Comparison of ENCODE assay signal across 11 cellular contexts in the genomic region with DNA sequence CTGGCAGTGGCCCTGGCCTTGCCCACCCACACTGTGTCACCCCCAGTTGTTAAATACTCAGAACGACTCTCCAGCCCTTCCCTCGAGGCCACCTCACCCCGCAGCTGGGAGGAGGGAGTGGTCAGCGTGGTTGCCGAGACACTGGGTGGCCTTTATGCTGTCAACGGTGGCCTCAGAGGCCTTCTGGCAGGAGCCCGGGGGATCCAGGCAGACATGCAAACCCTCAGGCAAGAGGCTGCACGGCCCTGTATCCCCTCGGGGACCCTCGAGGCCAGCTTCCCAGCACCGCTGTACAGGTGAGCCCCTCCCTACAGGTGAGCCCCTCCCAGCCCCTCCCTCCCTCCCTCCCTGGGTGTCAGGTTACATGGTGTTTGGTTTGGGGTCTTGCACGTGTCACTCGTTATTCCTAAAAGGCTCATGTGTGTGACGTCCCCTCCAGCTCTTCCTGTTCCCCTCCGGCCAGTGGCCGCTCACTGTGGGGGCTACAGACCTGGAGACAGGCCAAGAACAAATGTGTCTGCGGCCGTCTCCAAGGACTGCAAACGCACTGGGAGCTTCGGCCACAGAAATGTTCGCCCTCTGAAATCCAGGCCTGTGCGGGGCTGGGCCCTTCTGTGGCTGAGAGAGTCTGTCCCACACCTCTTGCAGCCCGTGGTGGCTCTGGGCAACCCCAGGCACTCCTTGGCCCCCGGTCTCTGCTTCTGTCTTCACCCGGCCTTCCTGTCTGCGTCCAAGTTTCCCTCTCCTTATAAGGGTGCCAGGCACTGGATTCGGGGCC. TPM values are rescaled to one million over a fixed set of nuclear protein-coding genes. Genes with fewer than 3 reads are reported as not detected.
DNase-seq lines count a peak whose midpoint lies in the region; ATAC-seq and TF ChIP-seq lines count a peak whose summit lies in the region.
"Had no signal": no experiment of that assay in that cellular context is flagged by ENCODE, and none has a peak within 500 bp of the region (broad histone marks: within the 10 kb centered on the region; RNA-seq: fewer than 3 reads in every experiment).

TSS of gene TEKTIP1 (plus strand) at position 210 of the 778 bp plus-strand sequence. CDS start at position 214, 4 bp downstream.

- H3K9me3 Mint-ChIP-seq in activated naive CD4-positive, alpha-beta T cell treated with anti-CD3 and anti-CD28 coated beads, Interleukin-2, amount 50 U/mL, for 72 hours = no peaks in the 10 kb centered on the region
- H3K9me3 Mint-ChIP-seq in type B pancreatic cell = no peaks in the 10 kb centered on the region

- H3K27ac Mint-ChIP-seq in activated naive CD4-positive, alpha-beta T cell treated with anti-CD3 and anti-CD28 coated beads, Interleukin-2, amount 50 U/mL, for 72 hours = peak within 1 kb of the TSS; percentile 36 to 77
- H3K27ac Mint-ChIP-seq in type B pancreatic cell = peak within 1 kb of the TSS; percentile 46

- no peaks in the 10 kb centered on the region for H3K9me3 ChIP-seq in SJSA1 (replicated peaks)

- H3K27me3 ChIP-seq in SJSA1 (replicated peaks) = no peaks in the 10 kb centered on the region

- peaks cover 8% of the 10 kb centered on the region for H3K4me1 Mint-ChIP-seq in type B pancreatic cell (ENCODE audit: unreplicated experiment)

- H3K27ac ChIP-seq in SJSA1 = no peak within 1 kb of the TSS
- H3K27ac ChIP-seq: KMS-11 had no signal

- DNase-seq in activated naive CD4-positive, alpha-beta T cell treated with anti-CD3 and anti-CD28 coated beads, Interleukin-2, amount 50 U/mL, for 72 hours (ENCODE audit: low spot score in 2 of 2) = no peak
- DNase-seq in activated naive CD4-positive, alpha-beta T cell treated with Interleukin-2 at 50 U/mL for 16 hours = no peak
- DNase-seq in SJSA1 (ENCODE audit: low read depth in 1 of 2, low spot score in 2 of 2) (peak; percentile 48 to 76), iPS-NIHi7 (ENCODE audit: extremely low spot score) (peak; percentile 63), type B pancreatic cell (ENCODE audit: extremely low spot score, unreplicated experiment) (no peak), SIG-M5 (lab: John Stamatoyannopoulos, UW) (no peak), GDM1 (lab: John Stamatoyannopoulos, UW) (no peak), GM10248 (ENCODE audit: extremely low spot score) (no peak)
- DNase-seq: NCI-H226 had no signal

- peaks cover 17% of the 10 kb centered on the region for H3K4me1 ChIP-seq in SJSA1 (replicated peaks)

- no peak within 1 kb of the TSS for H3K4me3 ChIP-seq in SJSA1

- H3K4me3 Mint-ChIP-seq in type B pancreatic cell = no peak within 1 kb of the TSS

- CTCF ChIA-PET in GM10248 (lab: Yijun Ruan, JAX) = no interaction called here

- no peaks in the 10 kb centered on the region for H3K27me3 Mint-ChIP-seq in type B pancreatic cell

- TF ChIP-seq CTCF in type B pancreatic cell (conservative IDR thresholded peaks at IDR 0.05) = no peak
- TF ChIP-seq CTCF in GM10248 (IDR thresholded peaks at IDR 0.05; ENCODE audit: control extremely low read depth, extremely low read depth, low read depth, missing control alignments) = no peak

- peaks cover 67% of the 10 kb centered on the region for H3K36me3 ChIP-seq in SJSA1

- ATAC-seq in activated naive CD4-positive, alpha-beta T cell treated with anti-CD3 and anti-CD28 coated beads, Interleukin-2, amount 50 U/mL, for 72 hours = no peak

- POLR2A ChIA-PET in GM10248 (lab: Yijun Ruan, JAX) = no interaction called here

- peaks cover 0 to 17% of the 10 kb centered on the region in 2 donors for H3K36me3 Mint-ChIP-seq in activated naive CD4-positive, alpha-beta T cell treated with anti-CD3 and anti-CD28 coated beads, Interleukin-2, amount 50 U/mL, for 72 hours
- no peaks in the 10 kb centered on the region for H3K36me3 Mint-ChIP-seq in type B pancreatic cell

RNA-seq across cellular contexts. Expression of gene TEKTIP1, which starts in this region (rescaled TPM):
- total RNA-seq in activated naive CD4-positive, alpha-beta T cell treated with anti-CD3 and anti-CD28 coated beads, Interleukin-2, amount 50 U/mL, for 72 hours = 1 to 10 TPM; 3.0 to 3.8 TPM
- 0.26 TPM in 1 of 2 replicates, not detected in the other for total RNA-seq in SJSA1 (2014; rRNA removed; shearing (Covaris generic))
- 1.3 and 3.4 TPM in 2 replicates for total RNA-seq in type B pancreatic cell (ENCODE audit: low replicate concordance)
- total RNA-seq: urinary bladder had no signal

Comparison
In these comparisons a context has a peak if more than half of its experiments do, and no peak if none do; other contexts are left out.
1. Peak in DNase-seq in SJSA1; RNA of the gene not detected or under 1 TPM.